1 cellular context compared by ENCODE assay signal in genomic region chr18:35497334-35498197, GRCh38.
A peak's percentile ranks its signal among the peaks of the same experiment; 100 is the strongest.
TF ChIP-seq lines count a peak whose summit lies in the region.

INO80C (minus strand) TSS chr18:35497960; CDS start chr18:35497874, 86 bp downstream.

TF ChIP-seq in HepG2, 621 proteins besides CTCF, POLR2A, EP300 and RAD21 (continued from another document and continues in another):
- TF ChIP-seq, protein P1, sequence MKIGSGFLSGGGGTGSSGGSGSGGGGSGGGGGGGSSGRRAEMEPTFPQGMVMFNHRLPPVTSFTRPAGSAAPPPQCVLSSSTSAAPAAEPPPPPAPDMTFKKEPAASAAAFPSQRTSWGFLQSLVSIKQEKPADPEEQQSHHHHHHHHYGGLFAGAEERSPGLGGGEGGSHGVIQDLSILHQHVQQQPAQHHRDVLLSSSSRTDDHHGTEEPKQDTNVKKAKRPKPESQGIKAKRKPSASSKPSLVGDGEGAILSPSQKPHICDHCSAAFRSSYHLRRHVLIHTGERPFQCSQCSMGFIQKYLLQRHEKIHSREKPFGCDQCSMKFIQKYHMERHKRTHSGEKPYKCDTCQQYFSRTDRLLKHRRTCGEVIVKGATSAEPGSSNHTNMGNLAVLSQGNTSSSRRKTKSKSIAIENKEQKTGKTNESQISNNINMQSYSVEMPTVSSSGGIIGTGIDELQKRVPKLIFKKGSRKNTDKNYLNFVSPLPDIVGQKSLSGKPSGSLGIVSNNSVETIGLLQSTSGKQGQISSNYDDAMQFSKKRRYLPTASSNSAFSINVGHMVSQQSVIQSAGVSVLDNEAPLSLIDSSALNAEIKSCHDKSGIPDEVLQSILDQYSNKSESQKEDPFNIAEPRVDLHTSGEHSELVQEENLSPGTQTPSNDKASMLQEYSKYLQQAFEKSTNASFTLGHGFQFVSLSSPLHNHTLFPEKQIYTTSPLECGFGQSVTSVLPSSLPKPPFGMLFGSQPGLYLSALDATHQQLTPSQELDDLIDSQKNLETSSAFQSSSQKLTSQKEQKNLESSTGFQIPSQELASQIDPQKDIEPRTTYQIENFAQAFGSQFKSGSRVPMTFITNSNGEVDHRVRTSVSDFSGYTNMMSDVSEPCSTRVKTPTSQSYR (CRISPR knock-in tag; IDR thresholded peaks at IDR 0.05; ENCODE audit: borderline replicate concordance), result peak; percentile 59; the same call in 1 of the 2 replicates
- TF ChIP-seq ZEB1 (IDR thresholded peaks at IDR 0.05; ENCODE audit: insufficient replicate concordance, low read depth) (peak; percentile 16), ZBTB8A (CRISPR knock-in tag; IDR thresholded peaks at IDR 0.05; ENCODE audit: borderline replicate concordance, low read depth) (no peak), PPARG (CRISPR knock-in tag; conservative IDR thresholded peaks at IDR 0.05) (0 out of 2 replicates have a peak, but pooled peaks have one; percentile 28), KLF16 (CRISPR knock-in tag; IDR thresholded peaks at IDR 0.05) (peak in 1 of 2 experiments; percentile 92; a peak in 1 of 4 replicates), ZBTB20 (CRISPR knock-in tag; IDR thresholded peaks at IDR 0.05; ENCODE audit: borderline replicate concordance, low read depth) (peak; percentile 66), ZMYM2 (CRISPR knock-in tag; IDR thresholded peaks at IDR 0.05) (no peak), ZNF792 (CRISPR knock-in tag; IDR thresholded peaks at IDR 0.05) (peak; percentile 65), ZBTB39 (CRISPR knock-in tag; IDR thresholded peaks at IDR 0.05) (no peak), HOXD1 (CRISPR knock-in tag; IDR thresholded peaks at IDR 0.05) (0 out of 2 replicates have a peak, but pooled peaks have one; percentile 54), SMARCC2 (IDR thresholded peaks at IDR 0.05) (no peak), HIC2 (CRISPR knock-in tag; IDR thresholded peaks at IDR 0.05; ENCODE audit: low read depth) (peak; percentile 17; the same call in 1 of the 2 replicates), SALL1 (CRISPR knock-in tag; IDR thresholded peaks at IDR 0.05) (peak; percentile 85; the same call in 1 of the 2 replicates), NFYC (CRISPR knock-in tag; IDR thresholded peaks at IDR 0.05) (no peak; the same call in 1 of the 2 replicates), CEBPZ (IDR thresholded peaks at IDR 0.05; ENCODE audit: low read length) (no peak), U2AF1 (optimal IDR thresholded peaks at IDR 0.05; ENCODE audit: low read depth, low read length) (no peak), ZNF616 (CRISPR knock-in tag; IDR thresholded peaks at IDR 0.05; ENCODE audit: low read depth) (0 out of 2 replicates have a peak, but pooled peaks have one; percentile 58), ATAD3A (CRISPR knock-in tag; IDR thresholded peaks at IDR 0.05) (no peak), RFX1 (IDR thresholded peaks at IDR 0.05) (no peak), ONECUT2 (CRISPR knock-in tag; IDR thresholded peaks at IDR 0.05) (no peak), MYPOP (CRISPR knock-in tag; IDR thresholded peaks at IDR 0.05) (peak; percentile 89), ETV5 (CRISPR knock-in tag; IDR thresholded peaks at IDR 0.05; ENCODE audit: borderline replicate concordance) (peak; percentile 89), HMGA1 (CRISPR knock-in tag; conservative IDR thresholded peaks at IDR 0.05) (no peak)
- TF ChIP-seq, protein P2, sequence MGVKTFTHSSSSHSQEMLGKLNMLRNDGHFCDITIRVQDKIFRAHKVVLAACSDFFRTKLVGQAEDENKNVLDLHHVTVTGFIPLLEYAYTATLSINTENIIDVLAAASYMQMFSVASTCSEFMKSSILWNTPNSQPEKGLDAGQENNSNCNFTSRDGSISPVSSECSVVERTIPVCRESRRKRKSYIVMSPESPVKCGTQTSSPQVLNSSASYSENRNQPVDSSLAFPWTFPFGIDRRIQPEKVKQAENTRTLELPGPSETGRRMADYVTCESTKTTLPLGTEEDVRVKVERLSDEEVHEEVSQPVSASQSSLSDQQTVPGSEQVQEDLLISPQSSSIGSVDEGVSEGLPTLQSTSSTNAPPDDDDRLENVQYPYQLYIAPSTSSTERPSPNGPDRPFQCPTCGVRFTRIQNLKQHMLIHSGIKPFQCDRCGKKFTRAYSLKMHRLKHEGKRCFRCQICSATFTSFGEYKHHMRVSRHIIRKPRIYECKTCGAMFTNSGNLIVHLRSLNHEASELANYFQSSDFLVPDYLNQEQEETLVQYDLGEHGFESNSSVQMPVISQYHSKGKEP (CRISPR knock-in tag; IDR thresholded peaks at IDR 0.05), result no peak
- TF ChIP-seq, protein P3, sequence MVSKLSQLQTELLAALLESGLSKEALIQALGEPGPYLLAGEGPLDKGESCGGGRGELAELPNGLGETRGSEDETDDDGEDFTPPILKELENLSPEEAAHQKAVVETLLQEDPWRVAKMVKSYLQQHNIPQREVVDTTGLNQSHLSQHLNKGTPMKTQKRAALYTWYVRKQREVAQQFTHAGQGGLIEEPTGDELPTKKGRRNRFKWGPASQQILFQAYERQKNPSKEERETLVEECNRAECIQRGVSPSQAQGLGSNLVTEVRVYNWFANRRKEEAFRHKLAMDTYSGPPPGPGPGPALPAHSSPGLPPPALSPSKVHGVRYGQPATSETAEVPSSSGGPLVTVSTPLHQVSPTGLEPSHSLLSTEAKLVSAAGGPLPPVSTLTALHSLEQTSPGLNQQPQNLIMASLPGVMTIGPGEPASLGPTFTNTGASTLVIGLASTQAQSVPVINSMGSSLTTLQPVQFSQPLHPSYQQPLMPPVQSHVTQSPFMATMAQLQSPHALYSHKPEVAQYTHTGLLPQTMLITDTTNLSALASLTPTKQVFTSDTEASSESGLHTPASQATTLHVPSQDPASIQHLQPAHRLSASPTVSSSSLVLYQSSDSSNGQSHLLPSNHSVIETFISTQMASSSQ (IDR thresholded peaks at IDR 0.05; ENCODE audit: low read depth), result peak; percentile 50; the same call in 1 of the 2 replicates
- TF ChIP-seq, protein P3 (CRISPR knock-in tag; IDR thresholded peaks at IDR 0.05; ENCODE audit: borderline replicate concordance), result peak; percentile 37; the same call in 1 of the 2 replicates
- TF ChIP-seq, protein P4, sequence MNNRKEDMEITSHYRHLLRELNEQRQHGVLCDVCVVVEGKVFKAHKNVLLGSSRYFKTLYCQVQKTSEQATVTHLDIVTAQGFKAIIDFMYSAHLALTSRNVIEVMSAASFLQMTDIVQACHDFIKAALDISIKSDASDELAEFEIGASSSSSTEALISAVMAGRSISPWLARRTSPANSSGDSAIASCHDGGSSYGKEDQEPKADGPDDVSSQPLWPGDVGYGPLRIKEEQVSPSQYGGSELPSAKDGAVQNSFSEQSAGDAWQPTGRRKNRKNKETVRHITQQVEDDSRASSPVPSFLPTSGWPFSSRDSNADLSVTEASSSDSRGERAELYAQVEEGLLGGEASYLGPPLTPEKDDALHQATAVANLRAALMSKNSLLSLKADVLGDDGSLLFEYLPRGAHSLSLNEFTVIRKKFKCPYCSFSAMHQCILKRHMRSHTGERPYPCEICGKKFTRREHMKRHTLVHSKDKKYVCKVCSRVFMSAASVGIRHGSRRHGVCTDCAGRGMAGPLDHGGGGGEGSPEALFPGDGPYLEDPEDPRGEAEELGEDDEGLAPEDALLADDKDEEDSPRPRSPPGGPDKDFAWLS (CRISPR knock-in tag; IDR thresholded peaks at IDR 0.05; ENCODE audit: borderline replicate concordance), result no peak
- TF ChIP-seq, protein P5, sequence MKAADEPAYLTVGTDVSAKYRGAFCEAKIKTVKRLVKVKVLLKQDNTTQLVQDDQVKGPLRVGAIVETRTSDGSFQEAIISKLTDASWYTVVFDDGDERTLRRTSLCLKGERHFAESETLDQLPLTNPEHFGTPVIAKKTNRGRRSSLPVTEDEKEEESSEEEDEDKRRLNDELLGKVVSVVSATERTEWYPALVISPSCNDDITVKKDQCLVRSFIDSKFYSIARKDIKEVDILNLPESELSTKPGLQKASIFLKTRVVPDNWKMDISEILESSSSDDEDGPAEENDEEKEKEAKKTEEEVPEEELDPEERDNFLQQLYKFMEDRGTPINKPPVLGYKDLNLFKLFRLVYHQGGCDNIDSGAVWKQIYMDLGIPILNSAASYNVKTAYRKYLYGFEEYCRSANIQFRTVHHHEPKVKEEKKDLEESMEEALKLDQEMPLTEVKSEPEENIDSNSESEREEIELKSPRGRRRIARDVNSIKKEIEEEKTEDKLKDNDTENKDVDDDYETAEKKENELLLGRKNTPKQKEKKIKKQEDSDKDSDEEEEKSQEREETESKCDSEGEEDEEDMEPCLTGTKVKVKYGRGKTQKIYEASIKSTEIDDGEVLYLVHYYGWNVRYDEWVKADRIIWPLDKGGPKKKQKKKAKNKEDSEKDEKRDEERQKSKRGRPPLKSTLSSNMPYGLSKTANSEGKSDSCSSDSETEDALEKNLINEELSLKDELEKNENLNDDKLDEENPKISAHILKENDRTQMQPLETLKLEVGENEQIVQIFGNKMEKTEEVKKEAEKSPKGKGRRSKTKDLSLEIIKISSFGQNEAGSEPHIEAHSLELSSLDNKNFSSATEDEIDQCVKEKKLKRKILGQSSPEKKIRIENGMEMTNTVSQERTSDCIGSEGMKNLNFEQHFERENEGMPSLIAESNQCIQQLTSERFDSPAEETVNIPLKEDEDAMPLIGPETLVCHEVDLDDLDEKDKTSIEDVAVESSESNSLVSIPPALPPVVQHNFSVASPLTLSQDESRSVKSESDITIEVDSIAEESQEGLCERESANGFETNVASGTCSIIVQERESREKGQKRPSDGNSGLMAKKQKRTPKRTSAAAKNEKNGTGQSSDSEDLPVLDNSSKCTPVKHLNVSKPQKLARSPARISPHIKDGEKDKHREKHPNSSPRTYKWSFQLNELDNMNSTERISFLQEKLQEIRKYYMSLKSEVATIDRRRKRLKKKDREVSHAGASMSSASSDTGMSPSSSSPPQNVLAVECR (CRISPR knock-in tag; IDR thresholded peaks at IDR 0.05; ENCODE audit: borderline replicate concordance), result peak; percentile 80
